14 cellular contexts compared by ENCODE assay signal in genomic region chr6:11179978-11180303, GRCh38. TPM values are rescaled to one million over a fixed set of nuclear protein-coding genes. Genes with fewer than 3 reads are reported as not detected.
DNase-seq lines count a peak whose midpoint lies in the region; ATAC-seq and TF ChIP-seq lines count a peak whose summit lies in the region.
"Had no signal": no experiment of that assay in that cellular context is flagged by ENCODE, and none has a peak within 500 bp of the region (broad histone marks: within the 10 kb centered on the region; RNA-seq: fewer than 3 reads in every experiment).

No MANE protein-coding gene starts in this region.

- no peaks in the 10 kb centered on the region for H3K36me3 Mint-ChIP-seq in MCF 10A (ENCODE audit: insufficient read depth, unreplicated experiment)

- TF ChIP-seq CTCF in mammary epithelial cell (conservative IDR thresholded peaks at IDR 0.05 in 1 of 2, IDR thresholded peaks at IDR 0.05 in 1 of 2; ENCODE audit: extremely low read depth in 1 of 2, insufficient read depth in 1 of 2, low read depth in 1 of 2, low read length in 2 of 2): no peak
- no peak for TF ChIP-seq CTCF in MCF 10A (IDR thresholded peaks at IDR 0.05; ENCODE audit: unreplicated experiment)
- no peak for TF ChIP-seq CTCF in left lung (IDR thresholded peaks at IDR 0.05)

- no peak overlapping the region for H3K4me3 Mint-ChIP-seq in MCF 10A (ENCODE audit: unreplicated experiment)
- H3K4me3 Mint-ChIP-seq: CD4-positive, CD25-positive, alpha-beta regulatory T cell; IgD-negative memory B cell had no signal

- no TSS peak for BruUV-seq in mammary epithelial cell (replicated peaks; lab: Mats Ljungman, UMichigan)
- no TSS peak for BruUV-seq in MCF 10A (replicated peaks; lab: Mats Ljungman, UMichigan)

- no peaks in the 10 kb centered on the region for H3K36me3 ChIP-seq in mammary epithelial cell (ENCODE audit: insufficient read depth, low read length)
- H3K36me3 ChIP-seq in SJSA1: peaks cover 17% of the 10 kb centered on the region
- peaks cover 0 to 25% of the 10 kb centered on the region in 2 donors for H3K36me3 ChIP-seq in left lung

- H4K20me1 ChIP-seq in mammary epithelial cell (ENCODE audit: insufficient read depth, low read length): no peaks in the 10 kb centered on the region

- WGBS in mammary epithelial cell (ENCODE audit: low coverage, missing lambda C conversion rate): 56% methylated on average over 3 of the region's 3 CpGs

- ATAC-seq in GM19324 (IDR thresholded peaks at IDR 0.05; ENCODE audit: low FRiP score, unreplicated experiment): no peak
- no peak for ATAC-seq in GM19328 (IDR thresholded peaks at IDR 0.05; ENCODE audit: unreplicated experiment)
- ATAC-seq in HG02840 (IDR thresholded peaks at IDR 0.05; ENCODE audit: low FRiP score, unreplicated experiment): no peak
- no peak for ATAC-seq in left lung

- POLR2A ChIA-PET in MCF 10A (lab: Yijun Ruan, JAX): interaction anchor here (0.8 to 1.0 kb wide), 2 partner anchors 13 to 160 kb away, joined by 3 read pairs; no protein-coding TSS in a partner anchor

- H3K4me3 ChIP-seq in mammary epithelial cell (replicated peaks in 1 of 3; ENCODE audit: insufficient read depth in 1 of 3, low read depth in 2 of 3, low read length in 3 of 3) (no peak overlapping the region), SJSA1 (no peak overlapping the region), left lung (no peak overlapping the region)

- in situ Hi-C loops in mammary epithelial cell (cut with MboI; ENCODE audit: low sequenced_read_pairs in 2 of 2): no loop called here

- intact Hi-C loops in mammary epithelial cell (cut with micrococcal nuclease) (loop anchor here (10.0 kb wide), 1 partner anchor 165 kb away; no protein-coding TSS in a partner anchor), MCF 10A (cut with micrococcal nuclease) (no loop called here), left lung (cut with DNase I) (no loop called here)

- H3K27ac Mint-ChIP-seq in MCF 10A (ENCODE audit: low read depth, unreplicated experiment): no peak overlapping the region
- H3K27ac Mint-ChIP-seq: CD4-positive, CD25-positive, alpha-beta regulatory T cell had no signal

- H3K27ac ChIP-seq in mammary epithelial cell (ENCODE audit: insufficient read depth, low read depth, low read length) (peak overlapping the region; percentile 40), SJSA1 (peak overlapping the region; percentile 15; the same call in 1 of the 2 replicates), left lung (peak overlapping the region in 1 of 2 donors; percentile 38)

- H3K79me2 ChIP-seq in mammary epithelial cell (ENCODE audit: insufficient read depth, low read length): no peaks in the 10 kb centered on the region

- peaks cover 11% of the 10 kb centered on the region for H3K4me1 ChIP-seq in mammary epithelial cell (ENCODE audit: insufficient read depth, low read length)
- peaks cover 23% of the 10 kb centered on the region for H3K4me1 ChIP-seq in SJSA1 (replicated peaks)
- H3K4me1 ChIP-seq in left lung: no peaks in the 10 kb centered on the region

- no peaks in the 10 kb centered on the region for H3K9me3 Mint-ChIP-seq in MCF 10A (ENCODE audit: unreplicated experiment)

- dilution Hi-C loops in mammary epithelial cell (cut with HindIII; ENCODE audit: low sequenced_read_pairs): no loop called here

- CTCF ChIA-PET in mammary epithelial cell (lab: Charles Lee; ENCODE audit: low non-redundant PET) (no interaction called here), MCF 10A (lab: Yijun Ruan, JAX) (interaction anchor here (0.7 to 1.1 kb wide), 3 partner anchors 8 to 22 kb away, joined by 3 to 4 read pairs (median 3); no protein-coding TSS in a partner anchor)

- H3K27me3 ChIP-seq in mammary epithelial cell (ENCODE audit: insufficient read depth, low read length) (no peaks in the 10 kb centered on the region), SJSA1 (replicated peaks) (no peaks in the 10 kb centered on the region), left lung (no peaks in the 10 kb centered on the region)

- DNase-seq in mammary epithelial cell (no peak), MCF 10A (ENCODE audit: unreplicated experiment) (no peak), SJSA1 (ENCODE audit: low read depth in 1 of 2, low spot score in 2 of 2) (no peak), foreskin melanocyte (peak; percentile 86), left lung (no peak)
- DNase-seq: CD4-positive, CD25-positive, alpha-beta regulatory T cell; MV-4-11; NCI-H1436; NCI-H345; NCI-H526 treated with DMSO at 0.1 percent for 48 hours had no signal

- H3K4me2 ChIP-seq in mammary epithelial cell (ENCODE audit: insufficient read depth, low read depth, low read length): peak overlapping the region; percentile 15

- H3K27me3 Mint-ChIP-seq in MCF 10A (ENCODE audit: insufficient read depth, unreplicated experiment): no peaks in the 10 kb centered on the region
- H3K27me3 Mint-ChIP-seq: CD4-positive, CD25-positive, alpha-beta regulatory T cell; IgD-negative memory B cell had no signal

- H3K9me3 ChIP-seq in mammary epithelial cell (replicated peaks; ENCODE audit: insufficient read depth, low read length) (no peaks in the 10 kb centered on the region), SJSA1 (replicated peaks) (no peaks in the 10 kb centered on the region), left lung (no peaks in the 10 kb centered on the region)

- peak overlapping the region; percentile 76 for H2AFZ ChIP-seq in mammary epithelial cell (ENCODE audit: low read depth, low read length)

- no peaks in the 10 kb centered on the region for H3K4me1 Mint-ChIP-seq in MCF 10A (ENCODE audit: insufficient read depth, unreplicated experiment)
- H3K4me1 Mint-ChIP-seq: IgD-negative memory B cell had no signal

- no peak overlapping the region for H3K9ac ChIP-seq in mammary epithelial cell (ENCODE audit: insufficient read depth, low read length)

RNA-seq across cellular contexts. Expression of gene NEDD9, which starts 52.5 kb away (rescaled TPM):
- total RNA-seq in mammary epithelial cell: 10 to 100 TPM in 1 of 2 donors, 1 to 10 TPM in 1; 7.8 to 69.7 TPM
- polyA plus RNA-seq in mammary epithelial cell: 4.8 TPM
- 3.5 TPM for polyA minus RNA-seq in mammary epithelial cell
- 2.2 and 4.4 TPM in 2 replicates for total RNA-seq in MCF 10A (2022)
- total RNA-seq in SJSA1 (2014; rRNA removed; shearing (Covaris generic)): 13.3 and 27.8 TPM in 2 replicates
- 100 to 1,000 TPM; 101 to 193 TPM for total RNA-seq in left lung
